In genomic region chr4:153344131-153345010, GRCh38 we compare ENCODE assay signal across 1 cellular context.
A peak's percentile ranks its signal among the peaks of the same experiment; 100 is the strongest.
TF ChIP-seq lines count a peak whose summit lies in the region.

Gene MND1 (plus strand): TSS chr4:153344688. CDS start chr4:153344738, 50 bp downstream.

TF ChIP-seq in K562, 482 proteins besides CTCF, POLR2A, EP300 and RAD21 (continued from another document and continues in another):
- TF ChIP-seq ETS1 (conservative IDR thresholded peaks at IDR 0.05; ENCODE audit: control insufficient read depth, low read depth, low read length) (peak; percentile 53), ZKSCAN1 (IDR thresholded peaks at IDR 0.05; ENCODE audit: low read depth, low read length) (no peak), PTRF (tag; IDR thresholded peaks at IDR 0.05) (no peak), ZNF3 (CRISPR knock-in tag; IDR thresholded peaks at IDR 0.05) (no peak), ASH1L (IDR thresholded peaks at IDR 0.05; ENCODE audit: borderline replicate concordance, low read depth, partially characterized antibody) (no peak), TAF15 (IDR thresholded peaks at IDR 0.05; ENCODE audit: low read depth, low read length) (no peak), IRF2 (CRISPR knock-in tag; IDR thresholded peaks at IDR 0.05) (no peak), ELF2 (CRISPR knock-in tag; IDR thresholded peaks at IDR 0.05) (no peak), ETS2 (tag; IDR thresholded peaks at IDR 0.05; ENCODE audit: borderline replicate concordance, poor library complexity, severe bottlenecking) (no peak), NCOA2 (IDR thresholded peaks at IDR 0.05; ENCODE audit: partially characterized antibody in 2 of 2) (no peak), POLR2G (IDR thresholded peaks at IDR 0.05; ENCODE audit: low read depth, low read length) (peak; percentile 98), NCOA1 (IDR thresholded peaks at IDR 0.05; ENCODE audit: low read depth) (no peak), KAT7 (CRISPR knock-in tag; IDR thresholded peaks at IDR 0.05; ENCODE audit: borderline replicate concordance) (0 out of 2 replicates have a peak, but pooled peaks have one; percentile 77), SMC3 (conservative IDR thresholded peaks at IDR 0.05; ENCODE audit: insufficient read depth, low read depth, low read length) (peak; percentile 66), ZNF134 (CRISPR knock-in tag; conservative IDR thresholded peaks at IDR 0.05) (no peak), CAMTA2 (CRISPR knock-in tag; conservative IDR thresholded peaks at IDR 0.05) (no peak), SMAD4 (CRISPR knock-in tag; conservative IDR thresholded peaks at IDR 0.05) (peak; percentile 82), ZSCAN32 (CRISPR knock-in tag; IDR thresholded peaks at IDR 0.05) (no peak), THAP12 (CRISPR knock-in tag; IDR thresholded peaks at IDR 0.05) (peak; percentile 42; the same call in 1 of the 2 replicates), ILK (tag; IDR thresholded peaks at IDR 0.05; ENCODE audit: borderline replicate concordance, low read depth) (no peak), POLR2H (tag; IDR thresholded peaks at IDR 0.05; ENCODE audit: low read depth) (peak; percentile 7; the same call in 1 of the 2 replicates), ZNF436 (CRISPR knock-in tag; IDR thresholded peaks at IDR 0.05) (no peak), HDAC8 (tag; IDR thresholded peaks at IDR 0.05) (no peak), ZNF12 (CRISPR knock-in tag; IDR thresholded peaks at IDR 0.05) (0 out of 2 replicates have a peak, but pooled peaks have one; percentile 7), FOXP1 (CRISPR knock-in tag; IDR thresholded peaks at IDR 0.05) (no peak), MEIS2 (IDR thresholded peaks at IDR 0.05; ENCODE audit: partially characterized antibody) (no peak), CEBPB (tag; IDR thresholded peaks at IDR 0.05) (no peak), MAX (CRISPR knock-in tag; IDR thresholded peaks at IDR 0.05) (peak; percentile 55), RBM17 (IDR thresholded peaks at IDR 0.05; ENCODE audit: borderline replicate concordance, low read depth, low read length) (no peak), NR0B1 (IDR thresholded peaks at IDR 0.05; ENCODE audit: partially characterized antibody) (no peak), KLF16 (IDR thresholded peaks at IDR 0.05) (peak; percentile 41; the same call in 1 of the 2 replicates), GATAD2A (IDR thresholded peaks at IDR 0.05) (no peak)
- TF ChIP-seq, protein P1, sequence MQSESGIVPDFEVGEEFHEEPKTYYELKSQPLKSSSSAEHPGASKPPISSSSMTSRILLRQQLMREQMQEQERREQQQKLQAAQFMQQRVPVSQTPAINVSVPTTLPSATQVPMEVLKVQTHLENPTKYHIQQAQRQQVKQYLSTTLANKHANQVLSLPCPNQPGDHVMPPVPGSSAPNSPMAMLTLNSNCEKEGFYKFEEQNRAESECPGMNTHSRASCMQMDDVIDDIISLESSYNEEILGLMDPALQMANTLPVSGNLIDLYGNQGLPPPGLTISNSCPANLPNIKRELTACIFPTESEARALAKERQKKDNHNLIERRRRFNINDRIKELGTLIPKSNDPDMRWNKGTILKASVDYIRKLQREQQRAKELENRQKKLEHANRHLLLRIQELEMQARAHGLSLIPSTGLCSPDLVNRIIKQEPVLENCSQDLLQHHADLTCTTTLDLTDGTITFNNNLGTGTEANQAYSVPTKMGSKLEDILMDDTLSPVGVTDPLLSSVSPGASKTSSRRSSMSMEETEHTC (IDR thresholded peaks at IDR 0.05) = no peak
- TF ChIP-seq, protein P2, sequence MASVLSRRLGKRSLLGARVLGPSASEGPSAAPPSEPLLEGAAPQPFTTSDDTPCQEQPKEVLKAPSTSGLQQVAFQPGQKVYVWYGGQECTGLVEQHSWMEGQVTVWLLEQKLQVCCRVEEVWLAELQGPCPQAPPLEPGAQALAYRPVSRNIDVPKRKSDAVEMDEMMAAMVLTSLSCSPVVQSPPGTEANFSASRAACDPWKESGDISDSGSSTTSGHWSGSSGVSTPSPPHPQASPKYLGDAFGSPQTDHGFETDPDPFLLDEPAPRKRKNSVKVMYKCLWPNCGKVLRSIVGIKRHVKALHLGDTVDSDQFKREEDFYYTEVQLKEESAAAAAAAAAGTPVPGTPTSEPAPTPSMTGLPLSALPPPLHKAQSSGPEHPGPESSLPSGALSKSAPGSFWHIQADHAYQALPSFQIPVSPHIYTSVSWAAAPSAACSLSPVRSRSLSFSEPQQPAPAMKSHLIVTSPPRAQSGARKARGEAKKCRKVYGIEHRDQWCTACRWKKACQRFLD (CRISPR knock-in tag; IDR thresholded peaks at IDR 0.05) = no peak
- TF ChIP-seq, protein P3, sequence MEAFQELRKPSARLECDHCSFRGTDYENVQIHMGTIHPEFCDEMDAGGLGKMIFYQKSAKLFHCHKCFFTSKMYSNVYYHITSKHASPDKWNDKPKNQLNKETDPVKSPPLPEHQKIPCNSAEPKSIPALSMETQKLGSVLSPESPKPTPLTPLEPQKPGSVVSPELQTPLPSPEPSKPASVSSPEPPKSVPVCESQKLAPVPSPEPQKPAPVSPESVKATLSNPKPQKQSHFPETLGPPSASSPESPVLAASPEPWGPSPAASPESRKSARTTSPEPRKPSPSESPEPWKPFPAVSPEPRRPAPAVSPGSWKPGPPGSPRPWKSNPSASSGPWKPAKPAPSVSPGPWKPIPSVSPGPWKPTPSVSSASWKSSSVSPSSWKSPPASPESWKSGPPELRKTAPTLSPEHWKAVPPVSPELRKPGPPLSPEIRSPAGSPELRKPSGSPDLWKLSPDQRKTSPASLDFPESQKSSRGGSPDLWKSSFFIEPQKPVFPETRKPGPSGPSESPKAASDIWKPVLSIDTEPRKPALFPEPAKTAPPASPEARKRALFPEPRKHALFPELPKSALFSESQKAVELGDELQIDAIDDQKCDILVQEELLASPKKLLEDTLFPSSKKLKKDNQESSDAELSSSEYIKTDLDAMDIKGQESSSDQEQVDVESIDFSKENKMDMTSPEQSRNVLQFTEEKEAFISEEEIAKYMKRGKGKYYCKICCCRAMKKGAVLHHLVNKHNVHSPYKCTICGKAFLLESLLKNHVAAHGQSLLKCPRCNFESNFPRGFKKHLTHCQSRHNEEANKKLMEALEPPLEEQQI (IDR thresholded peaks at IDR 0.05) = 0 out of 2 replicates have a peak, but pooled peaks have one; percentile 38
- TF ChIP-seq, protein P4, sequence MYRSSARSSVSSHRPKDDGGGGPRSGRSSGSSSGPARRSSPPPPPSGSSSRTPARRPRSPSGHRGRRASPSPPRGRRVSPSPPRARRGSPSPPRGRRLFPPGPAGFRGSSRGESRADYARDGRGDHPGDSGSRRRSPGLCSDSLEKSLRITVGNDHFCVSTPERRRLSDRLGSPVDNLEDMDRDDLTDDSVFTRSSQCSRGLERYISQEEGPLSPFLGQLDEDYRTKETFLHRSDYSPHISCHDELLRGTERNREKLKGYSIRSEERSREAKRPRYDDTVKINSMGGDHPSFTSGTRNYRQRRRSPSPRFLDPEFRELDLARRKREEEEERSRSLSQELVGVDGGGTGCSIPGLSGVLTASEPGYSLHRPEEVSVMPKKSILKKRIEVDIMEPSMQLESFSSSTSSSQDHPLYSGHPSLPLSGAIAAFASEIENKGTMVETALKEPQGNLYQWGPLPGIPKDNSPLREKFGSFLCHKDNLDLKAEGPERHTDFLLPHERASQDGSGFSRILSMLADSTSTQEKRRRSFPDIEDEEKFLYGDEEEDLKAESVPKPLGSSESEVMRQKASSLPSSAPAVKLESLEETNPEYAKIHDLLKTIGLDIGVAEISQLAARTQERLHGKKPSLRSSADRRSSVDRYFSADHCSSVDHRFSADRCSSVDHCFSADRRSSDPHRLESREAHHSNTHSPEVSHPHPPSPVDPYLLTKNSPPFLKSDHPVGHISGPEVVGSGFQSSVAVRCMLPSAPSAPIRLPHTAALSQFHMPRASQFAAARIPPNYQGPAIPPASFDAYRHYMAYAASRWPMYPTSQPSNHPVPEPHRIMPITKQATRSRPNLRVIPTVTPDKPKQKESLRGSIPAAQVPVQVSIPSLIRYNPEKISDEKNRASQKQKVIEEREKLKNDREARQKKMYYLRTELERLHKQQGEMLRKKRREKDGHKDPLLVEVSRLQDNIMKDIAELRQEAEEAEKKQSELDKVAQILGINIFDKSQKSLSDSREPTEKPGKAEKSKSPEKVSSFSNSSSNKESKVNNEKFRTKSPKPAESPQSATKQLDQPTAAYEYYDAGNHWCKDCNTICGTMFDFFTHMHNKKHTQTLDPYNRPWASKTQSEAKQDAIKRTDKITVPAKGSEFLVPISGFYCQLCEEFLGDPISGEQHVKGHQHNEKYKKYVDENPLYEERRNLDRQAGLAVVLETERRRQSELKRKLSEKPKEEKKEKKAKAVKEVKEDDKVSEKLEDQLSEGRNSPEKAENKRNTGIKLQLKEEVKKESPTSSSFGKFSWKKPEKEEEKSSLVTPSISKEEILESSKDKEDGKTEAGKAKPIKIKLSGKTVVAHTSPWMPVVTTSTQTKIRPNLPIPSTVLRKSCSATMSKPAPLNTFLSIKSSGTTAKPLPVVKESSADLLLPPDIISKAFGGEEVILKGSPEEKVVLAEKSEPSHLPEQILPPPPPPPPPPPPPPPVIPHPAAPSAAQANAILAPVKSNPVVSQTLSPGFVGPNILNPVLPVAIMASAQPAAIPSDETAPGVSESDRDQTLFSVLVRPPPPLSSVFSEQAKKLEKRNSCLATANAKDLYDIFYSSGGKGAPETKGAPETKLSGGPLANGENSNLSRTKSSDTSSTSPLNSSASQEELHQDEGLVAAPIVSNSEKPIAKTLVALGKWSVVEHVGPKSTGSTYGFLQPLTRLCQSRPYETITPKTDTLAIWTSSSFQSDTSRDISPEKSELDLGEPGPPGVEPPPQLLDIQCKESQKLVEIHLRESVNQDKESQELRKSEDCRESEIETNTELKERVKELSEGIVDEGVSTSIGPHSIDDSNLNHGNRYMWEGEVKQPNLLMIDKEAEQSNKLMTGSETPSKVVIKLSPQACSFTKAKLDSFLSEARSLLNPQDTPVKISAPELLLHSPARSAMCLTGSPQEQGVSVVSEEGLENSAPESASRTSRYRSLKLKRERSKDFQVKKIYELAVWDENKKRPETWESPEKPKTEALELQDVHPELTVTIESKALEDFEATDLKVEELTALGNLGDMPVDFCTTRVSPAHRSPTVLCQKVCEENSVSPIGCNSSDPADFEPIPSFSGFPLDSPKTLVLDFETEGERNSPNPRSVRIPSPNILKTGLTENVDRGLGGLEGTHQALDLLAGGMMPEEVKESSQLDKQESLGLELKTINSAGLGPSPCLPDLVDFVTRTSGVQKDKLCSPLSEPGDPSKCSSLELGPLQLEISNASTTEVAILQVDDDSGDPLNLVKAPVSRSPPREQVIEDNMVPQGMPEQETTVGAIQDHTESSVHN (IDR thresholded peaks at IDR 0.05; ENCODE audit: borderline replicate concordance in 1 of 2, low read depth in 1 of 2) = no peak
- TF ChIP-seq, protein P5, sequence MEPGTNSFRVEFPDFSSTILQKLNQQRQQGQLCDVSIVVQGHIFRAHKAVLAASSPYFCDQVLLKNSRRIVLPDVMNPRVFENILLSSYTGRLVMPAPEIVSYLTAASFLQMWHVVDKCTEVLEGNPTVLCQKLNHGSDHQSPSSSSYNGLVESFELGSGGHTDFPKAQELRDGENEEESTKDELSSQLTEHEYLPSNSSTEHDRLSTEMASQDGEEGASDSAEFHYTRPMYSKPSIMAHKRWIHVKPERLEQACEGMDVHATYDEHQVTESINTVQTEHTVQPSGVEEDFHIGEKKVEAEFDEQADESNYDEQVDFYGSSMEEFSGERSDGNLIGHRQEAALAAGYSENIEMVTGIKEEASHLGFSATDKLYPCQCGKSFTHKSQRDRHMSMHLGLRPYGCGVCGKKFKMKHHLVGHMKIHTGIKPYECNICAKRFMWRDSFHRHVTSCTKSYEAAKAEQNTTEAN (CRISPR knock-in tag; IDR thresholded peaks at IDR 0.05) = no peak
- TF ChIP-seq, protein P6, sequence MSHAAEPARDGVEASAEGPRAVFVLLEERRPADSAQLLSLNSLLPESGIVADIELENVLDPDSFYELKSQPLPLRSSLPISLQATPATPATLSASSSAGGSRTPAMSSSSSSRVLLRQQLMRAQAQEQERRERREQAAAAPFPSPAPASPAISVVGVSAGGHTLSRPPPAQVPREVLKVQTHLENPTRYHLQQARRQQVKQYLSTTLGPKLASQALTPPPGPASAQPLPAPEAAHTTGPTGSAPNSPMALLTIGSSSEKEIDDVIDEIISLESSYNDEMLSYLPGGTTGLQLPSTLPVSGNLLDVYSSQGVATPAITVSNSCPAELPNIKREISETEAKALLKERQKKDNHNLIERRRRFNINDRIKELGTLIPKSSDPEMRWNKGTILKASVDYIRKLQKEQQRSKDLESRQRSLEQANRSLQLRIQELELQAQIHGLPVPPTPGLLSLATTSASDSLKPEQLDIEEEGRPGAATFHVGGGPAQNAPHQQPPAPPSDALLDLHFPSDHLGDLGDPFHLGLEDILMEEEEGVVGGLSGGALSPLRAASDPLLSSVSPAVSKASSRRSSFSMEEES (CRISPR knock-in tag; IDR thresholded peaks at IDR 0.05) = no peak
